1 cellular context compared by ENCODE assay signal in the genomic region with DNA sequence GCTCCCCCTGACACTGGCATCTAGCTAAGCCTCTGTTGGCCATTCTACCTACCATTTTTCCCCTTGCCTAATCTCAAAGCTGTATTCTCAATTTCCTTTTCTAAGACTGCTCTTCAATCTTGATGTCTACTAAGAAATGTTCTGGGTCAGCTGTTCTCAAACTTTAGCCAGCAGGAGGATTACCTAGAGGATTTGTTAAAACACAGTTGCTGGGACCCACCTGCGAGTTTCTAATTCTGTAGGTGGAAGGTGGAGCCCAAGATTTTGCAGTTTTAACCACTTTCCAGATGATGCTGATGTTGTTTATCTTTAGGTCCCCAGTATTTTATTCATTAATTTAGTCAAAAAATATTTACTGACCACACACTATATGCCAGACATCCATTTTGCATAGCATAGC.
TF ChIP-seq lines count a peak whose summit lies in the region.

No MANE protein-coding gene starts in this region.

TF ChIP-seq in WTC11, 78 proteins besides CTCF, POLR2A, EP300 and RAD21 (continued from another document):
- TF ChIP-seq IRF2 (CRISPR knock-in tag; IDR thresholded peaks at IDR 0.05; ENCODE audit: borderline replicate concordance, low read depth) (no peak), RELA (CRISPR knock-in tag; IDR thresholded peaks at IDR 0.05; ENCODE audit: borderline replicate concordance) (no peak), NR2C2 (CRISPR knock-in tag; IDR thresholded peaks at IDR 0.05) (no peak)
- TF ChIP-seq, protein P1, sequence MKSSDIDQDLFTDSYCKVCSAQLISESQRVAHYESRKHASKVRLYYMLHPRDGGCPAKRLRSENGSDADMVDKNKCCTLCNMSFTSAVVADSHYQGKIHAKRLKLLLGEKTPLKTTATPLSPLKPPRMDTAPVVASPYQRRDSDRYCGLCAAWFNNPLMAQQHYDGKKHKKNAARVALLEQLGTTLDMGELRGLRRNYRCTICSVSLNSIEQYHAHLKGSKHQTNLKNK (CRISPR knock-in tag; IDR thresholded peaks at IDR 0.05), result no peak
